Comparison of ENCODE assay signal across 1 cellular context in genomic region chr4:143352720-143353119, GRCh38.
TF ChIP-seq lines count a peak whose summit lies in the region.

No MANE protein-coding gene starts in this region.

TF ChIP-seq in SK-N-SH, 30 proteins besides CTCF, POLR2A, EP300 and RAD21 (continued from another document):
- TF ChIP-seq, protein P1, sequence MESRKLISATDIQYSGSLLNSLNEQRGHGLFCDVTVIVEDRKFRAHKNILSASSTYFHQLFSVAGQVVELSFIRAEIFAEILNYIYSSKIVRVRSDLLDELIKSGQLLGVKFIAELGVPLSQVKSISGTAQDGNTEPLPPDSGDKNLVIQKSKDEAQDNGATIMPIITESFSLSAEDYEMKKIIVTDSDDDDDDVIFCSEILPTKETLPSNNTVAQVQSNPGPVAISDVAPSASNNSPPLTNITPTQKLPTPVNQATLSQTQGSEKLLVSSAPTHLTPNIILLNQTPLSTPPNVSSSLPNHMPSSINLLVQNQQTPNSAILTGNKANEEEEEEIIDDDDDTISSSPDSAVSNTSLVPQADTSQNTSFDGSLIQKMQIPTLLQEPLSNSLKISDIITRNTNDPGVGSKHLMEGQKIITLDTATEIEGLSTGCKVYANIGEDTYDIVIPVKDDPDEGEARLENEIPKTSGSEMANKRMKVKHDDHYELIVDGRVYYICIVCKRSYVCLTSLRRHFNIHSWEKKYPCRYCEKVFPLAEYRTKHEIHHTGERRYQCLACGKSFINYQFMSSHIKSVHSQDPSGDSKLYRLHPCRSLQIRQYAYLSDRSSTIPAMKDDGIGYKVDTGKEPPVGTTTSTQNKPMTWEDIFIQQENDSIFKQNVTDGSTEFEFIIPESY (IDR thresholded peaks at IDR 0.05; ENCODE audit: borderline replicate concordance, low read depth): no peak
- TF ChIP-seq EZH2phosphoT487 (IDR thresholded peaks at IDR 0.05; ENCODE audit: borderline replicate concordance, low read depth) (no peak), TCF12 (IDR thresholded peaks at IDR 0.05) (no peak), USF2 (IDR thresholded peaks at IDR 0.05; ENCODE audit: borderline replicate concordance, low read depth, low read length) (no peak), RCOR1 (IDR thresholded peaks at IDR 0.05; ENCODE audit: low read length) (no peak), SMC3 (IDR thresholded peaks at IDR 0.05; ENCODE audit: low read depth, low read length) (no peak), MXI1 (IDR thresholded peaks at IDR 0.05; ENCODE audit: low read depth, low read length) (no peak), GATA2 (CRISPR knock-in tag; IDR thresholded peaks at IDR 0.05) (no peak)
- TF ChIP-seq, protein P2, sequence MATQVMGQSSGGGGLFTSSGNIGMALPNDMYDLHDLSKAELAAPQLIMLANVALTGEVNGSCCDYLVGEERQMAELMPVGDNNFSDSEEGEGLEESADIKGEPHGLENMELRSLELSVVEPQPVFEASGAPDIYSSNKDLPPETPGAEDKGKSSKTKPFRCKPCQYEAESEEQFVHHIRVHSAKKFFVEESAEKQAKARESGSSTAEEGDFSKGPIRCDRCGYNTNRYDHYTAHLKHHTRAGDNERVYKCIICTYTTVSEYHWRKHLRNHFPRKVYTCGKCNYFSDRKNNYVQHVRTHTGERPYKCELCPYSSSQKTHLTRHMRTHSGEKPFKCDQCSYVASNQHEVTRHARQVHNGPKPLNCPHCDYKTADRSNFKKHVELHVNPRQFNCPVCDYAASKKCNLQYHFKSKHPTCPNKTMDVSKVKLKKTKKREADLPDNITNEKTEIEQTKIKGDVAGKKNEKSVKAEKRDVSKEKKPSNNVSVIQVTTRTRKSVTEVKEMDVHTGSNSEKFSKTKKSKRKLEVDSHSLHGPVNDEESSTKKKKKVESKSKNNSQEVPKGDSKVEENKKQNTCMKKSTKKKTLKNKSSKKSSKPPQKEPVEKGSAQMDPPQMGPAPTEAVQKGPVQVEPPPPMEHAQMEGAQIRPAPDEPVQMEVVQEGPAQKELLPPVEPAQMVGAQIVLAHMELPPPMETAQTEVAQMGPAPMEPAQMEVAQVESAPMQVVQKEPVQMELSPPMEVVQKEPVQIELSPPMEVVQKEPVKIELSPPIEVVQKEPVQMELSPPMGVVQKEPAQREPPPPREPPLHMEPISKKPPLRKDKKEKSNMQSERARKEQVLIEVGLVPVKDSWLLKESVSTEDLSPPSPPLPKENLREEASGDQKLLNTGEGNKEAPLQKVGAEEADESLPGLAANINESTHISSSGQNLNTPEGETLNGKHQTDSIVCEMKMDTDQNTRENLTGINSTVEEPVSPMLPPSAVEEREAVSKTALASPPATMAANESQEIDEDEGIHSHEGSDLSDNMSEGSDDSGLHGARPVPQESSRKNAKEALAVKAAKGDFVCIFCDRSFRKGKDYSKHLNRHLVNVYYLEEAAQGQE (IDR thresholded peaks at IDR 0.05; ENCODE audit: low read depth, low read length): no peak
- TF ChIP-seq, protein P3, sequence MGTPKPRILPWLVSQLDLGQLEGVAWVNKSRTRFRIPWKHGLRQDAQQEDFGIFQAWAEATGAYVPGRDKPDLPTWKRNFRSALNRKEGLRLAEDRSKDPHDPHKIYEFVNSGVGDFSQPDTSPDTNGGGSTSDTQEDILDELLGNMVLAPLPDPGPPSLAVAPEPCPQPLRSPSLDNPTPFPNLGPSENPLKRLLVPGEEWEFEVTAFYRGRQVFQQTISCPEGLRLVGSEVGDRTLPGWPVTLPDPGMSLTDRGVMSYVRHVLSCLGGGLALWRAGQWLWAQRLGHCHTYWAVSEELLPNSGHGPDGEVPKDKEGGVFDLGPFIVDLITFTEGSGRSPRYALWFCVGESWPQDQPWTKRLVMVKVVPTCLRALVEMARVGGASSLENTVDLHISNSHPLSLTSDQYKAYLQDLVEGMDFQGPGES (IDR thresholded peaks at IDR 0.05; ENCODE audit: low read depth, low read length): no peak
